8 cellular contexts compared by ENCODE assay signal in the genomic region with DNA sequence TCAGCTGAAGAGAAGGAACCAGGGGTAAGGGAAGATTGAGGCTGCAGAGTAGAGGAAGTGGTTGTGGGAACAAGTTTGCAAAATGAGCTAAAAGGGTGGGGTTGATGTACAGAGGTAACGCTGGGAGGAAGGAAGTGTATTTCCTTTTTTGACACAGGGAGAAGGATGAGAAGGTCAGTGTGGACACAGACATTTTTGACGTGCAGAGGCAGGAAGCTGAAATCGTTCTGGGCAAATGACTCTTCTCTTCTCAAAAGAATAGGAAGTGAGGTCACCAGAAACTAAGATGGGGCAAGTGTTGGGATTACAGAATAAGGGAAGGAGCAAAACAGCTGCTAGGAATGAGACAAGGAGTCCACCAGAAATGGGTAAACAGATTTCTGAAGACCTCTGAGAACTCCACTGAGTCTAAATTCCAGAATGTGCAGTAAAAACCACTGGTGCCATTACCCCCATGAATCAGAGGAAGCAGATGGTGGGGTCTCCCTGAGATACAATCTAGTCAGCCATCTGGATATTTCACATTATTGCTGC. TPM values are rescaled to one million over a fixed set of nuclear protein-coding genes. Genes with fewer than 3 reads are reported as not detected.
A peak's percentile ranks its signal among the peaks of the same experiment; 100 is the strongest.
DNase-seq lines count a peak whose midpoint lies in the region; ATAC-seq and TF ChIP-seq lines count a peak whose summit lies in the region.

No MANE protein-coding gene starts in this region.

- TF ChIP-seq POLR2A in suprapubic skin (IDR thresholded peaks at IDR 0.05), result no peak
- TF ChIP-seq POLR2A in sigmoid colon (IDR thresholded peaks at IDR 0.05), result no peak

- intact Hi-C loops in PC-3 (cut with micrococcal nuclease) (loop anchor here (1.0 to 5.0 kb wide), 2 partner anchors 20 to 51 kb away; a partner anchor contains a TSS), sigmoid colon (cut with DNase I) (no loop called here)

- H3K4me2 ChIP-seq in PC-3 (ENCODE audit: low read length), result peak overlapping the region; percentile 83

- peak; percentile 81 for ATAC-seq in GM21423 (IDR thresholded peaks at IDR 0.05; ENCODE audit: unreplicated experiment)
- peak; percentile 85 for ATAC-seq in PC-3
- ATAC-seq in HG03457 (IDR thresholded peaks at IDR 0.05; ENCODE audit: unreplicated experiment), result no peak

- peak; percentile 88 for DNase-seq in PC-3
- DNase-seq in globus pallidus (ENCODE audit: low spot score), result peak; percentile 55
- DNase-seq in suprapubic skin (ENCODE audit: low spot score in 2 of 2), result no peak
- no peak for DNase-seq in kidney glomerular epithelial cell (lab: John Stamatoyannopoulos, UW)
- DNase-seq in sigmoid colon, result no peak

- 12% methylated on average over 3 of the region's 3 CpGs for WGBS in suprapubic skin
- 3 to 8% methylated on average over 3 of the region's 3 CpGs for WGBS in sigmoid colon, 2 donors

- CTCF ChIA-PET in PC-3 (lab: Charles Lee), result no interaction called here

- no peaks in the 10 kb centered on the region for H4K20me1 ChIP-seq in PC-3 (ENCODE audit: low read length)

- H3K36me3 ChIP-seq in PC-3 (ENCODE audit: low read depth, low read length) (no peaks in the 10 kb centered on the region), suprapubic skin (no peaks in the 10 kb centered on the region), sigmoid colon (no peaks in the 10 kb centered on the region)

- H3K9ac ChIP-seq in PC-3 (ENCODE audit: low read length), result peak overlapping the region; percentile 85

- no peaks in the 10 kb centered on the region for H3K79me2 ChIP-seq in PC-3 (ENCODE audit: low read length)

- H3F3A ChIP-seq in PC-3 (ENCODE audit: low read length, unreplicated experiment), result peaks cover 14% of the 10 kb centered on the region

- POLR2A ChIA-PET in PC-3 (lab: Charles Lee; ENCODE audit: unreplicated experiment), result interaction anchor here (0.6 kb wide), 2 partner anchors 14 to 191 kb away, joined by 3 to 15 read pairs; no protein-coding TSS in a partner anchor

- peak overlapping the region; percentile 61 for H3K4me3 ChIP-seq in PC-3 (ENCODE audit: low read length)
- no peak overlapping the region for H3K4me3 ChIP-seq in suprapubic skin
- no peak overlapping the region for H3K4me3 ChIP-seq in sigmoid colon

- peak overlapping the region; percentile 8; the same call in 1 of the 2 replicates for H2AFZ ChIP-seq in PC-3 (ENCODE audit: low read length)

- no peak for TF ChIP-seq EP300 in suprapubic skin (IDR thresholded peaks at IDR 0.05)
- peak in 1 of 4 donors; percentile 34 for TF ChIP-seq EP300 in sigmoid colon (IDR thresholded peaks at IDR 0.05)

- peak overlapping the region; percentile 75 for H3K27ac ChIP-seq in 22Rv1
- peak overlapping the region; percentile 97 for H3K27ac ChIP-seq in PC-3 (ENCODE audit: low read length)
- peak overlapping the region; percentile 87 for H3K27ac ChIP-seq in suprapubic skin
- H3K27ac ChIP-seq in sigmoid colon, result peak overlapping the region in 2 of 4 donors; percentile 21 to 49

- H3K27me3 ChIP-seq in PC-3 (ENCODE audit: low read length), result no peaks in the 10 kb centered on the region
- no peaks in the 10 kb centered on the region for H3K27me3 ChIP-seq in suprapubic skin
- H3K27me3 ChIP-seq in sigmoid colon, result no peaks in the 10 kb centered on the region

- H3K9me3 ChIP-seq in PC-3 (ENCODE audit: low read length), result peaks cover 9% of the 10 kb centered on the region; the same call in 1 of the 2 replicates
- H3K9me3 ChIP-seq in suprapubic skin, result no peaks in the 10 kb centered on the region
- no peaks in the 10 kb centered on the region for H3K9me3 ChIP-seq in sigmoid colon

- BruUV-seq in PC-3 (replicated peaks; lab: Mats Ljungman, UMichigan), result TSS peak; percentile 73

- H3K9me2 ChIP-seq in PC-3 (replicated peaks; ENCODE audit: low read length), result no peaks in the 10 kb centered on the region

- TF ChIP-seq CTCF in 22Rv1 (IDR thresholded peaks at IDR 0.05) (no peak), PC-3 (conservative IDR thresholded peaks at IDR 0.05; ENCODE audit: low read depth, low read length) (no peak), suprapubic skin (IDR thresholded peaks at IDR 0.05) (no peak), sigmoid colon (IDR thresholded peaks at IDR 0.05) (no peak)

- peaks cover 39% of the 10 kb centered on the region for H3K4me1 ChIP-seq in PC-3 (ENCODE audit: insufficient read depth, low read length)
- H3K4me1 ChIP-seq in suprapubic skin, result peaks cover 43% of the 10 kb centered on the region
- H3K4me1 ChIP-seq in sigmoid colon, result peaks cover 0 to 6% (median 0%) of the 10 kb centered on the region in 4 donors

RNA-seq across cellular contexts. Expression of a gene that starts 20.0 kb away (rescaled TPM):
- total RNA-seq in PC-3 (2014; rRNA removed) (47.3 and 68.0 TPM in 2 replicates), suprapubic skin (100 to 1,000 TPM in 1 of 4 donors, 10 to 100 TPM in 3; 70.1 to 135 (median 77.7) TPM), sigmoid colon (10 to 100 TPM; 40.0 to 65.4 (median 56.5) TPM)
- 10 to 100 TPM; 11.4 to 29.5 (median 20.8) TPM for polyA plus RNA-seq in sigmoid colon

RNA-seq across cellular contexts. Expression of a gene that starts 58.8 kb away (rescaled TPM):
- total RNA-seq in PC-3 (2014; rRNA removed) (40.0 and 67.9 TPM in 2 replicates), suprapubic skin (1 to 10 TPM in 1 of 4 donors, under 1 TPM in 1, not detected in 2; 0.17 to 1.3 TPM), sigmoid colon (under 1 TPM in 2 of 4 donors, not detected in 2; 0.28 to 0.36 TPM)
- under 1 TPM in 1 of 3 donors, not detected in 2; 0.06 TPM for polyA plus RNA-seq in sigmoid colon

Comparison
In these comparisons a context has a peak if more than half of its experiments do, and no peak if none do; other contexts are left out.
1. DNase-seq: peak in PC-3 (single experiment) and globus pallidus (single experiment); none in suprapubic skin (0 of 2), kidney glomerular epithelial cell (single experiment) and sigmoid colon (single experiment).
2. RNA of a gene that starts 58.8 kb away (total RNA-seq): 40.0 to 67.9 TPM in PC-3; 0.28 to 0.36 TPM in sigmoid colon and 0.17 to 1.3 TPM in suprapubic skin; every median in the first group is over 10 times any median in the second.